24 cellular contexts compared by ENCODE assay signal in genomic region chr22:48147831-48148230, GRCh38.
"Had no signal": no experiment of that assay in that cellular context is flagged by ENCODE, and none has a peak within 500 bp of the region (broad histone marks: within the 10 kb centered on the region; RNA-seq: fewer than 3 reads in every experiment).

No MANE protein-coding gene starts in this region.

- H3K9me3 ChIP-seq: colonic mucosa, esophagus muscularis mucosa, gastroesophageal sphincter, heart right ventricle had no signal

- H3K4me3 ChIP-seq: colonic mucosa, esophagus muscularis mucosa, gastroesophageal sphincter, heart right ventricle, hepatocyte had no signal

- H3K27me3 ChIP-seq: brain microvascular endothelial cell, colonic mucosa, foreskin keratinocyte had no signal

- H3K4me1 ChIP-seq: colonic mucosa, esophagus muscularis mucosa, foreskin keratinocyte, gastroesophageal sphincter, heart right ventricle had no signal

- H3K36me3 ChIP-seq: brain microvascular endothelial cell, colonic mucosa, esophagus muscularis mucosa, gastroesophageal sphincter, heart right ventricle had no signal

- DNase-seq: activated CD4-positive, alpha-beta memory T cell treated with anti-CD3 and anti-CD28 coated beads, Interleukin-2, amount 10 ng/mL, durations not matched to agents 7 days and 5 days; activated CD4-positive, alpha-beta T cell treated with anti-CD3 and anti-CD28 coated beads for 1 hour; activated CD4-positive, alpha-beta T cell treated with anti-CD3 and anti-CD28 coated beads for 4 hours; activated CD4-positive, alpha-beta T cell treated with anti-CD3 and anti-CD28 coated beads, Interleukin-2, amount 10 ng/mL, durations not matched to agents 7 days and 5 days; activated CD4-positive, alpha-beta T cell treated with anti-CD3 and anti-CD28 coated beads, Interleukin-2, amount 50 U/mL, for 4 hours; activated CD8-positive, alpha-beta memory T cell treated with anti-CD3 and anti-CD28 coated beads, Interleukin-2, amount 50 U/mL, for 48 hours; activated effector memory CD4-positive, alpha-beta T cell treated with Interleukin-2 at 50 U/mL for 16 hours; activated gamma-delta T cell treated with Interleukin-2 at 50 U/mL for 16 hours; activated naive CD4-positive, alpha-beta T cell treated with anti-CD3 and anti-CD28 coated beads, Interleukin-2, amount 50 U/mL, for 16 hours; activated naive CD4-positive, alpha-beta T cell treated with Interleukin-2 at 50 U/mL for 16 hours; activated T-cell treated with anti-CD3 and anti-CD28 coated beads, Interleukin-2, amount 50 U/mL, for 4 hours; amniotic stem cell; anterior cingulate cortex; brain microvascular endothelial cell; colonic mucosa; effector CD8-positive, alpha-beta T cell; erythroblast; foreskin keratinocyte; heart right ventricle; T-helper 2 cell had no signal

- H3K27ac ChIP-seq: brain microvascular endothelial cell, colonic mucosa, esophagus muscularis mucosa, foreskin keratinocyte, gastroesophageal sphincter, heart right ventricle, hepatocyte, VCaP had no signal
